ENCODE assay signal across 19 cellular contexts in genomic region chr13:101515504-101515903, GRCh38.
"Had no signal": no experiment of that assay in that cellular context is flagged by ENCODE, and none has a peak within 500 bp of the region (broad histone marks: within the 10 kb centered on the region; RNA-seq: fewer than 3 reads in every experiment).

No MANE protein-coding gene starts in this region.

- H3K36me3 ChIP-seq: ascending aorta, esophagus muscularis mucosa, gastroesophageal sphincter, heart right ventricle, thoracic aorta, upper lobe of left lung had no signal

- H3K9me3 ChIP-seq: ascending aorta, esophagus muscularis mucosa, gastroesophageal sphincter, thoracic aorta, upper lobe of left lung had no signal

- H3K4me1 ChIP-seq: esophagus muscularis mucosa, gastroesophageal sphincter, upper lobe of left lung had no signal

- H3K27ac Mint-ChIP-seq: activated CD4-positive, alpha-beta T cell treated with anti-CD3 and anti-CD28 coated beads, Interleukin-2, amount 10 ng/mL, durations not matched to agents 24 days and 14 days; activated naive CD4-positive, alpha-beta T cell treated with anti-CD3 and anti-CD28 coated beads, Interleukin-2, amount 50 U/mL, for 24 hours; activated T-cell treated with anti-CD3 and anti-CD28 coated beads, Interleukin-2, amount 50 U/mL, for 72 hours; dendritic cell treated with granulocyte-macrophage colony-stimulating factor and Interleukin-4, amounts not matched to agents 40 ng/mL and 50 ng/mL, for 4 days; progenitor cell of endocrine pancreas; stimulated activated naive B cell treated with anti-CD40 and anti-IgM and Interleukin-4, amounts not matched to agents 10 μg/mL and 1 μg/mL and 100 μg/mL, for 72 hours; WTC11 had no signal

- H3K4me3 ChIP-seq: ascending aorta, esophagus muscularis mucosa, gastroesophageal sphincter, heart right ventricle, thoracic aorta, upper lobe of left lung had no signal

- DNase-seq: activated CD4-positive, alpha-beta T cell treated with anti-CD3 and anti-CD28 coated beads, Interleukin-2, amount 10 ng/mL, durations not matched to agents 24 days and 14 days; activated gamma-delta T cell; activated T-cell treated with anti-CD3 and anti-CD28 coated beads, Interleukin-2, amount 50 U/mL, for 72 hours; effector CD8-positive, alpha-beta T cell; heart right ventricle; left ventricle myocardium superior; occipital lobe; stimulated activated naive B cell treated with anti-CD40 and anti-IgM and Interleukin-4, amounts not matched to agents 10 μg/mL and 1 μg/mL and 100 μg/mL, for 72 hours; upper lobe of left lung had no signal

- H3K36me3 Mint-ChIP-seq: activated naive CD4-positive, alpha-beta T cell treated with anti-CD3 and anti-CD28 coated beads, Interleukin-2, amount 50 U/mL, for 24 hours; stimulated activated naive B cell treated with anti-CD40 and anti-IgM and Interleukin-4, amounts not matched to agents 10 μg/mL and 1 μg/mL and 100 μg/mL, for 72 hours; WTC11 had no signal

- H3K27me3 ChIP-seq: ascending aorta, esophagus muscularis mucosa, gastroesophageal sphincter, heart right ventricle, upper lobe of left lung had no signal

- H3K27ac ChIP-seq: ascending aorta, esophagus muscularis mucosa, gastroesophageal sphincter, heart right ventricle, thoracic aorta, upper lobe of left lung had no signal

- H3K4me3 Mint-ChIP-seq: activated CD4-positive, alpha-beta T cell treated with anti-CD3 and anti-CD28 coated beads, Interleukin-2, amount 10 ng/mL, durations not matched to agents 24 days and 14 days; activated naive CD4-positive, alpha-beta T cell treated with anti-CD3 and anti-CD28 coated beads, Interleukin-2, amount 50 U/mL, for 24 hours; activated T-cell treated with anti-CD3 and anti-CD28 coated beads, Interleukin-2, amount 50 U/mL, for 72 hours; dendritic cell treated with granulocyte-macrophage colony-stimulating factor and Interleukin-4, amounts not matched to agents 40 ng/mL and 50 ng/mL, for 4 days; stimulated activated naive B cell treated with anti-CD40 and anti-IgM and Interleukin-4, amounts not matched to agents 10 μg/mL and 1 μg/mL and 100 μg/mL, for 72 hours; WTC11 had no signal

- H3K27me3 Mint-ChIP-seq: dendritic cell treated with granulocyte-macrophage colony-stimulating factor and Interleukin-4, amounts not matched to agents 40 ng/mL and 50 ng/mL, for 4 days; stimulated activated naive B cell treated with anti-CD40 and anti-IgM and Interleukin-4, amounts not matched to agents 10 μg/mL and 1 μg/mL and 100 μg/mL, for 72 hours had no signal

- H3K9me3 Mint-ChIP-seq: activated CD4-positive, alpha-beta T cell treated with anti-CD3 and anti-CD28 coated beads, Interleukin-2, amount 10 ng/mL, durations not matched to agents 24 days and 14 days; activated naive CD4-positive, alpha-beta T cell treated with anti-CD3 and anti-CD28 coated beads, Interleukin-2, amount 50 U/mL, for 24 hours; activated T-cell treated with anti-CD3 and anti-CD28 coated beads, Interleukin-2, amount 50 U/mL, for 72 hours; dendritic cell treated with granulocyte-macrophage colony-stimulating factor and Interleukin-4, amounts not matched to agents 40 ng/mL and 50 ng/mL, for 4 days; stimulated activated naive B cell treated with anti-CD40 and anti-IgM and Interleukin-4, amounts not matched to agents 10 μg/mL and 1 μg/mL and 100 μg/mL, for 72 hours had no signal

- ATAC-seq: activated T-cell treated with anti-CD3 and anti-CD28 coated beads, Interleukin-2, amount 50 U/mL, for 72 hours; gastroesophageal sphincter; left ventricle myocardium superior; WTC11 had no signal

- H3K4me1 Mint-ChIP-seq: stimulated activated naive B cell treated with anti-CD40 and anti-IgM and Interleukin-4, amounts not matched to agents 10 μg/mL and 1 μg/mL and 100 μg/mL, for 72 hours had no signal

- FAIRE-seq: bronchial epithelial cell, TTC549 had no signal
